ENCODE assay signal across 9 cellular contexts in genomic region chr1:206693029-206693428, GRCh38. TPM values are rescaled to one million over a fixed set of nuclear protein-coding genes. Genes with fewer than 3 reads are reported as not detected.
A peak's percentile ranks its signal among the peaks of the same experiment; 100 is the strongest.
DNase-seq lines count a peak whose midpoint lies in the region; ATAC-seq and TF ChIP-seq lines count a peak whose summit lies in the region.
"Had no signal": no experiment of that assay in that cellular context is flagged by ENCODE, and none has a peak within 500 bp of the region (broad histone marks: within the 10 kb centered on the region; RNA-seq: fewer than 3 reads in every experiment).

No MANE protein-coding gene starts in this region.

- intact Hi-C loops in colonic mucosa (cut with DNase I) (no loop called here), tibial artery (cut with DNase I; ENCODE audit: low total_unique reads) (no loop called here)

- H3K27me3 ChIP-seq in colonic mucosa (no peaks in the 10 kb centered on the region), lung (ENCODE audit: control insufficient read depth, insufficient read depth) (no peaks in the 10 kb centered on the region), tibial artery (no peaks in the 10 kb centered on the region)

- 44 to 45% methylated on average over 10 of the region's 10 CpGs for WGBS in lung, 2 donors

- H3K9ac ChIP-seq in colonic mucosa (ENCODE audit: low read depth in 2 of 2, low read length in 2 of 2): peak overlapping the region in 1 of 2 donors; percentile 14

- DNase-seq in DMS 273 (lab: John Stamatoyannopoulos, UW; ENCODE audit: unreplicated experiment) (peak; percentile 43), DMS 273 treated with DMSO at 0.1 percent for 48 hours (lab: John Stamatoyannopoulos, UW) (no peak), colonic mucosa (no peak), lung (ENCODE audit: low spot score) (no peak), tibial artery (peak; percentile 80 to 92), NCI-H1436 (lab: John Stamatoyannopoulos, UW) (no peak), NCI-H526 (lab: John Stamatoyannopoulos, UW) (no peak)

- H3K36me3 ChIP-seq in colonic mucosa (no peaks in the 10 kb centered on the region), lung (ENCODE audit: control insufficient read depth in 2 of 2, insufficient read depth in 2 of 2, low read length in 2 of 2) (peaks cover 0 to 6% of the 10 kb centered on the region in 2 donors), tibial artery (peaks cover 0 to 14% (median 0%) of the 10 kb centered on the region in 3 donors)

- H3K4me3 ChIP-seq in colonic mucosa: no peak overlapping the region
- H3K4me3 ChIP-seq in lung: no peak overlapping the region
- H3K4me3 ChIP-seq in tibial artery: peak overlapping the region; percentile 19 to 24

- no peaks in the 10 kb centered on the region for H3K9me3 ChIP-seq in colonic mucosa
- no peaks in the 10 kb centered on the region for H3K9me3 ChIP-seq in lung (ENCODE audit: control insufficient read depth in 2 of 2, insufficient read depth in 1 of 2, low read length in 1 of 2)
- no peaks in the 10 kb centered on the region for H3K9me3 ChIP-seq in tibial artery

- H3K4me1 ChIP-seq in colonic mucosa (peaks cover 3% of the 10 kb centered on the region), lung (ENCODE audit: control insufficient read depth in 2 of 2, insufficient read depth in 2 of 2, low read length in 2 of 2) (peaks cover 47 to 64% of the 10 kb centered on the region in 2 donors), tibial artery (peaks cover 6 to 100% (median 83%) of the 10 kb centered on the region in 4 donors)

- ATAC-seq in lung (ENCODE audit: insufficient read depth, low FRiP score): no peak
- ATAC-seq in GM18511 (IDR thresholded peaks at IDR 0.05; ENCODE audit: unreplicated experiment): no peak

- H3K27ac ChIP-seq in colonic mucosa (peak overlapping the region; percentile 22), lung (ENCODE audit: low read depth in 1 of 2, low read length in 1 of 2) (peak overlapping the region; percentile 37 to 93), tibial artery (peak overlapping the region; percentile 88 to 92)
- H3K27ac ChIP-seq: 22Rv1 had no signal

- no peak for TF ChIP-seq CTCF in colonic mucosa (IDR thresholded peaks at IDR 0.05)
- TF ChIP-seq CTCF in lung (IDR thresholded peaks at IDR 0.05; ENCODE audit: control extremely low read depth, extremely low read depth): no peak
- no peak for TF ChIP-seq CTCF in tibial artery (IDR thresholded peaks at IDR 0.05)

RNA-seq across cellular contexts. Expression of gene MAPKAPK2, which starts 8.3 kb away (rescaled TPM):
- total RNA-seq in colonic mucosa (10 to 100 TPM; 61.4 to 71.1 TPM), lung (100 to 1,000 TPM in 1 of 2 donors, 10 to 100 TPM in 1; 35.8 to 116 TPM)
- polyA plus RNA-seq in lung: 10 to 100 TPM; 55.7 to 94.5 TPM

RNA-seq across cellular contexts. Expression of gene DYRK3, which starts 57.7 kb away (rescaled TPM):
- total RNA-seq in colonic mucosa (1 to 10 TPM in 1 of 2 donors, under 1 TPM in 1; 0.86 to 1.9 TPM), lung (10 to 100 TPM; 12.3 to 13.0 TPM)
- polyA plus RNA-seq in lung: 1 to 10 TPM; 4.6 to 5.4 TPM

Comparison
In these comparisons a context has a peak if more than half of its experiments do, and no peak if none do; other contexts are left out.
1. DNase-seq: peak in DMS 273 (single experiment) and tibial artery (2 of 2); none in DMS 273 treated with DMSO at 0.1 percent for 48 hours (single experiment), colonic mucosa (single experiment), lung (single experiment), NCI-H1436 (single experiment) and NCI-H526 (0 of 2).
2. H3K27ac ChIP-seq: peak in every context shown above with its lines; median percentile 90 in tibial artery; 65 in lung; 22 in colonic mucosa.
3. H3K4me3 ChIP-seq: peak in tibial artery (2 of 2); none in colonic mucosa (single experiment) and lung (single experiment).
4. RNA of gene DYRK3, which starts 57.7 kb away (total RNA-seq): 12.3 to 13.0 TPM in lung; 0.86 to 1.9 TPM in colonic mucosa; every median in the first group is over 4 times any median in the second.